ENCODE assay signal across 1 cellular context in genomic region chr3:177602601-177603136, GRCh38.
TF ChIP-seq lines count a peak whose summit lies in the region.

No MANE protein-coding gene starts in this region.

TF ChIP-seq in GM12878, 131 proteins besides CTCF, POLR2A, EP300 and RAD21 (continued from another document):
- TF ChIP-seq, protein P1, sequence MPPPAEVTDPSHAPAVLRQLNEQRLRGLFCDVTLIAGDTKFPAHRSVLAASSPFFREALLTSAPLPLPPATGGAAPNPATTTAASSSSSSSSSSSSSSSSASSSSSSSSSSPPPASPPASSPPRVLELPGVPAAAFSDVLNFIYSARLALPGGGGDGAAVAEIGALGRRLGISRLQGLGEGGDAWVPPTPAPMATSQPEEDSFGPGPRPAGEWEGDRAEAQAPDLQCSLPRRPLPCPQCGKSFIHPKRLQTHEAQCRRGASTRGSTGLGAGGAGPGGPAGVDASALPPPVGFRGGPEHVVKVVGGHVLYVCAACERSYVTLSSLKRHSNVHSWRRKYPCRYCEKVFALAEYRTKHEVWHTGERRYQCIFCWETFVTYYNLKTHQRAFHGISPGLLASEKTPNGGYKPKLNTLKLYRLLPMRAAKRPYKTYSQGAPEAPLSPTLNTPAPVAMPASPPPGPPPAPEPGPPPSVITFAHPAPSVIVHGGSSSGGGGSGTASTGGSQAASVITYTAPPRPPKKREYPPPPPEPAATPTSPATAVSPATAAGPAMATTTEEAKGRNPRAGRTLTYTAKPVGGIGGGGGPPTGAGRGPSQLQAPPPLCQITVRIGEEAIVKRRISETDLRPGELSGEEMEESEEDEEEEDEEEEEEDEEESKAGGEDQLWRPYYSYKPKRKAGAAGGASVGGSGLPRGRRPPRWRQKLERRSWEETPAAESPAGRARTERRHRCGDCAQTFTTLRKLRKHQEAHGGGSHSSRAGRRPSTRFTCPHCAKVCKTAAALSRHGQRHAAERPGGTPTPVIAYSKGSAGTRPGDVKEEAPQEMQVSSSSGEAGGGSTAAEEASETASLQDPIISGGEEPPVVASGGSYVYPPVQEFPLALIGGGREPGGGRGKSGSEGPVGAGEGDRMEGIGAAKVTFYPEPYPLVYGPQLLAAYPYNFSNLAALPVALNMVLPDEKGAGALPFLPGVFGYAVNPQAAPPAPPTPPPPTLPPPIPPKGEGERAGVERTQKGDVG (CRISPR knock-in tag; IDR thresholded peaks at IDR 0.05) = no peak
- no peak for TF ChIP-seq MXI1 (IDR thresholded peaks at IDR 0.05; ENCODE audit: low read depth, low read length)
- TF ChIP-seq, protein P2, sequence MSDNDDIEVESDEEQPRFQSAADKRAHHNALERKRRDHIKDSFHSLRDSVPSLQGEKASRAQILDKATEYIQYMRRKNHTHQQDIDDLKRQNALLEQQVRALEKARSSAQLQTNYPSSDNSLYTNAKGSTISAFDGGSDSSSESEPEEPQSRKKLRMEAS (IDR thresholded peaks at IDR 0.05; ENCODE audit: low read depth, low read length) = no peak
